ENCODE assay signal across 1 cellular context in genomic region chr5:112921833-112922817, GRCh38.
TF ChIP-seq lines count a peak whose summit lies in the region.

REEP5 (minus strand) TSS chr5:112922227; CDS start chr5:112922190, 37 bp downstream.

TF ChIP-seq in K562, 482 proteins besides CTCF, POLR2A, EP300 and RAD21 (continued from another document and continues in another):
- no peak for TF ChIP-seq ZBTB5 (IDR thresholded peaks at IDR 0.05)
- TF ChIP-seq NR1H2 (CRISPR knock-in tag; IDR thresholded peaks at IDR 0.05) = no peak
- TF ChIP-seq ZNF124 (CRISPR knock-in tag; IDR thresholded peaks at IDR 0.05) = no peak
- no peak; the same call in 1 of the 2 replicates for TF ChIP-seq NR2C2 (CRISPR knock-in tag; IDR thresholded peaks at IDR 0.05)
- no peak; the same call in 1 of the 2 replicates for TF ChIP-seq NR2C2 (tag; IDR thresholded peaks at IDR 0.05)
- TF ChIP-seq ZBTB17 (CRISPR knock-in tag; IDR thresholded peaks at IDR 0.05) = peak; percentile 44; the same call in 1 of the 2 replicates
- no peak for TF ChIP-seq ZNF140 (CRISPR knock-in tag; IDR thresholded peaks at IDR 0.05)
- 0 out of 2 replicates have a peak, but pooled peaks have one; percentile 23 for TF ChIP-seq RHOXF2B (CRISPR knock-in tag; conservative IDR thresholded peaks at IDR 0.05)
- TF ChIP-seq RBM34 (IDR thresholded peaks at IDR 0.05; ENCODE audit: borderline replicate concordance, insufficient read depth, low read length) = no peak
- no peak for TF ChIP-seq ZBTB49 (CRISPR knock-in tag; IDR thresholded peaks at IDR 0.05; ENCODE audit: borderline replicate concordance)
- TF ChIP-seq SMC3 (conservative IDR thresholded peaks at IDR 0.05; ENCODE audit: insufficient read depth, low read depth, low read length) = peak; percentile 66
- peak; percentile 51 for TF ChIP-seq MAX (CRISPR knock-in tag; IDR thresholded peaks at IDR 0.05)
- 0 out of 2 replicates have a peak, but pooled peaks have one; percentile 8 for TF ChIP-seq CGGBP1 (CRISPR knock-in tag; IDR thresholded peaks at IDR 0.05)
- no peak for TF ChIP-seq ZNF77 (CRISPR knock-in tag; IDR thresholded peaks at IDR 0.05)
- TF ChIP-seq MYNN (IDR thresholded peaks at IDR 0.05) = no peak
- no peak for TF ChIP-seq MYNN (CRISPR knock-in tag; IDR thresholded peaks at IDR 0.05)
- TF ChIP-seq PURB (CRISPR knock-in tag; IDR thresholded peaks at IDR 0.05; ENCODE audit: low read depth) = no peak
- TF ChIP-seq PTTG1 (tag; IDR thresholded peaks at IDR 0.05; ENCODE audit: low read depth) = no peak
- peak; percentile 66 for TF ChIP-seq ARID4B (CRISPR knock-in tag; IDR thresholded peaks at IDR 0.05)
- peak; percentile 27 to 46; a peak in 3 of 4 replicates for TF ChIP-seq MLLT1 (IDR thresholded peaks at IDR 0.05)
- no peak for TF ChIP-seq ETS1 (conservative IDR thresholded peaks at IDR 0.05; ENCODE audit: control insufficient read depth, low read depth, low read length)
- no peak for TF ChIP-seq TARDBP (IDR thresholded peaks at IDR 0.05)
- no peak for TF ChIP-seq HMBOX1 (IDR thresholded peaks at IDR 0.05)
- no peak for TF ChIP-seq E2F6 (IDR thresholded peaks at IDR 0.05; ENCODE audit: borderline replicate concordance in 1 of 2, extremely low read depth in 1 of 2, insufficient read depth in 1 of 2, insufficient read length in 1 of 2, low read depth in 1 of 2, low read length in 1 of 2, poor library complexity in 1 of 2, severe bottlenecking in 1 of 2)
- peak; percentile 9; the same call in 1 of the 2 replicates for TF ChIP-seq ESRRA (IDR thresholded peaks at IDR 0.05; ENCODE audit: borderline replicate concordance, low read depth)
- no peak for TF ChIP-seq NR2C1 (IDR thresholded peaks at IDR 0.05)
- no peak for TF ChIP-seq NR2C1 (tag; IDR thresholded peaks at IDR 0.05)
- TF ChIP-seq ZNF778 (CRISPR knock-in tag; IDR thresholded peaks at IDR 0.05) = no peak
- no peak for TF ChIP-seq ESRRB (CRISPR knock-in tag; IDR thresholded peaks at IDR 0.05; ENCODE audit: borderline replicate concordance)
- TF ChIP-seq FOXA1 (IDR thresholded peaks at IDR 0.05; ENCODE audit: borderline replicate concordance) = no peak
- no peak for TF ChIP-seq STAT5B (CRISPR knock-in tag; IDR thresholded peaks at IDR 0.05)
- 0 out of 2 replicates have a peak, but pooled peaks have one; percentile 38 for TF ChIP-seq NFRKB (IDR thresholded peaks at IDR 0.05; ENCODE audit: low read depth)
- TF ChIP-seq MECOM (CRISPR knock-in tag; IDR thresholded peaks at IDR 0.05) = no peak
- peak; percentile 25; the same call in 1 of the 2 replicates for TF ChIP-seq ATF7 (IDR thresholded peaks at IDR 0.05)
- no peak for TF ChIP-seq CC2D1A (IDR thresholded peaks at IDR 0.05)
- peak in 1 of 2 experiments; percentile 56; a peak in 1 of 4 replicates for TF ChIP-seq RCOR1 (IDR thresholded peaks at IDR 0.05; ENCODE audit: borderline replicate concordance in 1 of 2, low read depth in 2 of 2, low read length in 2 of 2)
- TF ChIP-seq CBFB (CRISPR knock-in tag; IDR thresholded peaks at IDR 0.05) = 0 out of 2 replicates have a peak, but pooled peaks have one; percentile 64
- peak; percentile 66 for TF ChIP-seq RBBP5 (IDR thresholded peaks at IDR 0.05; ENCODE audit: borderline replicate concordance, insufficient read depth, low read length, poor library complexity, severe bottlenecking)
- TF ChIP-seq HIVEP1 (CRISPR knock-in tag; IDR thresholded peaks at IDR 0.05) = no peak
- TF ChIP-seq HMG20B (CRISPR knock-in tag; IDR thresholded peaks at IDR 0.05) = no peak
- TF ChIP-seq PML (IDR thresholded peaks at IDR 0.05; ENCODE audit: low read length) = peak; percentile 74
- TF ChIP-seq HNRNPH1 (optimal IDR thresholded peaks at IDR 0.05; ENCODE audit: low read depth, low read length) = no peak
- peak; percentile 26 for TF ChIP-seq CHD1 (IDR thresholded peaks at IDR 0.05; ENCODE audit: low read length)
- peak in 1 of 2 experiments; percentile 69; a peak in 1 of 4 replicates for TF ChIP-seq FOXA3 (CRISPR knock-in tag; conservative IDR thresholded peaks at IDR 0.05 in 1 of 2, IDR thresholded peaks at IDR 0.05 in 1 of 2)
